Comparison of ENCODE assay signal across 25 cellular contexts in the genomic region with DNA sequence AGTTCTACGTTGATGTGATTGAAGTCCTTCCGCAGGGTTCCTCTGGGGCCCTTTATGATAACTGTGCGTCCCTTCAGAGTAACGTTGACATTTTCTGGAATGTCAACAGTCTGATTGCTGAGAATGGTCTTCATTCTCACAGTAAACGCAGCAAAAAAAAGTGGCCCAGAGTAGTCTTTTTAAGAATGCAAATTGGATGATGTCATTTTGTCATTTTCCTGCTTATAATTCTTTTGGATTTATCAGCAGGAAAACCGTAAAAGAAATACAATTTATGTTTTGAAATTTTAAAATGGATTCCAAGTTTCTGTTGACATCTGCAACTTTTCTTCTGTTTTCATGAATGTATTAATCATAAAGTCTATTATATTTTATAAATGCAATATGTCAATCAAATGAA.
"Had no signal": no experiment of that assay in that cellular context is flagged by ENCODE, and none has a peak within 500 bp of the region (broad histone marks: within the 10 kb centered on the region; RNA-seq: fewer than 3 reads in every experiment).

No MANE protein-coding gene starts in this region.

- H3K27me3 Mint-ChIP-seq: T-helper 17 cell had no signal

- H3K27ac ChIP-seq: HL-60, RWPE1 had no signal

- FAIRE-seq: HTR-8/SVneo, RCC 7860 had no signal

- ATAC-seq: SK-N-SH treated with all-trans-retinoic acid at 6 μM for 48 hours, T-helper 17 cell had no signal

- DNase-seq: Karpas-422, KG1, MG63, NCI-H1092, NCI-H1105 treated with DMSO at 0.1 percent for 48 hours, NCI-H1417 treated with DMSO at 0.1 percent for 48 hours, NCI-H146, NCI-H1694 treated with DMSO at 0.1 percent for 48 hours, NCI-H2029, NCI-H2081 treated with DMSO at 0.1 percent for 48 hours, NCI-H2171, NCI-H226, NCI-H446, NCI-H510A, NCI-H524 treated with DMSO at 0.1 percent for 48 hours, NCI-H69, NCI-H774, SHP77, T-helper 1 cell, T-helper 17 cell had no signal

- H3K27me3 ChIP-seq: MG63 had no signal

- H3K4me3 Mint-ChIP-seq: T-helper 17 cell had no signal

- H3K4me3 ChIP-seq: MG63 had no signal
